Comparison of ENCODE assay signal across 23 cellular contexts in genomic region chr10:30172096-30172495, GRCh38.
"Had no signal": no experiment of that assay in that cellular context is flagged by ENCODE, and none has a peak within 500 bp of the region (broad histone marks: within the 10 kb centered on the region; RNA-seq: fewer than 3 reads in every experiment).

No MANE protein-coding gene starts in this region.

- H3K27ac ChIP-seq: left lung, neural progenitor cell, psoas muscle, sigmoid colon, spleen, thoracic aorta, tibial nerve, upper lobe of left lung had no signal

- ATAC-seq: effector memory CD8-positive, alpha-beta T cell; left cardiac atrium; left lung; naive thymus-derived CD4-positive, alpha-beta T cell; psoas muscle; right cardiac atrium; stimulated activated naive B cell treated with anti-CD40 and anti-IgM and Interleukin-4, amounts not matched to agents 10 μg/mL and 1 μg/mL and 100 μg/mL, for 72 hours had no signal

- DNase-seq: cortex of kidney; effector memory CD8-positive, alpha-beta T cell; left cardiac atrium; left lung; midbrain; naive thymus-derived CD4-positive, alpha-beta T cell; posterior cingulate gyrus; psoas muscle; right cardiac atrium; sigmoid colon; spleen; stimulated activated CD4-positive, alpha-beta T cell treated with anti-CD3 and anti-CD28 coated beads, Interleukin-2, amount 100 ng/mL, for 48 hours; stimulated activated naive B cell treated with anti-CD40 and anti-IgM and Interleukin-4, amounts not matched to agents 10 μg/mL and 1 μg/mL and 100 μg/mL, for 72 hours; upper lobe of left lung had no signal

- H3K27me3 ChIP-seq: left lung, neural progenitor cell, sigmoid colon, tibial nerve, upper lobe of left lung had no signal

- H3K9ac ChIP-seq: neural progenitor cell had no signal

- H2AFZ ChIP-seq: neural progenitor cell had no signal

- H3K4me3 ChIP-seq: left lung, neural progenitor cell, psoas muscle, sigmoid colon, spleen, thoracic aorta, tibial nerve, upper lobe of left lung had no signal

- H3K4me1 ChIP-seq: left lung, neural progenitor cell, psoas muscle, spleen, upper lobe of left lung had no signal

- H3K36me3 ChIP-seq: left lung, neural progenitor cell, sigmoid colon, spleen, thoracic aorta, tibial nerve, upper lobe of left lung had no signal

- H3K4me3 Mint-ChIP-seq: effector memory CD8-positive, alpha-beta T cell; naive thymus-derived CD4-positive, alpha-beta T cell; nephron; neural progenitor cell; stimulated activated naive B cell treated with anti-CD40 and anti-IgM and Interleukin-4, amounts not matched to agents 10 μg/mL and 1 μg/mL and 100 μg/mL, for 72 hours; stimulated activated naive CD8-positive, alpha-beta T cell treated with anti-CD3 and anti-CD28 coated beads, Interleukin-15, Interleukin-2, amounts not matched to agents 100 ng/mL and 50 ng/mL, for 24 hours had no signal

- H3K9me3 Mint-ChIP-seq: effector memory CD8-positive, alpha-beta T cell; stimulated activated naive B cell treated with anti-CD40 and anti-IgM and Interleukin-4, amounts not matched to agents 10 μg/mL and 1 μg/mL and 100 μg/mL, for 72 hours; stimulated activated naive CD8-positive, alpha-beta T cell treated with anti-CD3 and anti-CD28 coated beads, Interleukin-15, Interleukin-2, amounts not matched to agents 100 ng/mL and 50 ng/mL, for 24 hours had no signal

- H3K36me3 Mint-ChIP-seq: naive thymus-derived CD4-positive, alpha-beta T cell; stimulated activated naive B cell treated with anti-CD40 and anti-IgM and Interleukin-4, amounts not matched to agents 10 μg/mL and 1 μg/mL and 100 μg/mL, for 72 hours had no signal

- H3K27ac Mint-ChIP-seq: effector memory CD8-positive, alpha-beta T cell; naive thymus-derived CD4-positive, alpha-beta T cell; nephron; stimulated activated naive B cell treated with anti-CD40 and anti-IgM and Interleukin-4, amounts not matched to agents 10 μg/mL and 1 μg/mL and 100 μg/mL, for 72 hours; stimulated activated naive CD8-positive, alpha-beta T cell treated with anti-CD3 and anti-CD28 coated beads, Interleukin-15, Interleukin-2, amounts not matched to agents 100 ng/mL and 50 ng/mL, for 24 hours had no signal

- H3K4me2 ChIP-seq: neural progenitor cell had no signal

- H3K4me1 Mint-ChIP-seq: naive thymus-derived CD4-positive, alpha-beta T cell; neural progenitor cell had no signal

- H3K9me3 ChIP-seq: left lung, psoas muscle, sigmoid colon, spleen, thoracic aorta, upper lobe of left lung had no signal

- FAIRE-seq: endometrium, frontal cortex, islet of Langerhans, urothelium cell line had no signal
